Comparison of ENCODE assay signal across 32 cellular contexts in genomic region chr3:197368821-197369220, GRCh38.
DNase-seq lines count a peak whose midpoint lies in the region; ATAC-seq, FAIRE-seq and TF ChIP-seq lines count a peak whose summit lies in the region.
"Had no signal": no experiment of that assay in that cellular context is flagged by ENCODE, and none has a peak within 500 bp of the region (broad histone marks: within the 10 kb centered on the region; RNA-seq: fewer than 3 reads in every experiment).

No MANE protein-coding gene starts in this region.

- H3K9me3 ChIP-seq in HepG2 (ENCODE audit: low read length) (no peaks in the 10 kb centered on the region), right lobe of liver (no peaks in the 10 kb centered on the region), endodermal cell (ENCODE audit: control insufficient read depth, low read length) (no peaks in the 10 kb centered on the region), neural progenitor cell (ENCODE audit: low read depth) (no peaks in the 10 kb centered on the region)
- H3K9me3 ChIP-seq: breast epithelium, prostate gland, upper lobe of left lung had no signal

- TF ChIP-seq CTCF in HepG2 (CRISPR knock-in tag; IDR thresholded peaks at IDR 0.05), result no peak
- TF ChIP-seq CTCF in right lobe of liver (IDR thresholded peaks at IDR 0.05), result no peak
- no peak for TF ChIP-seq CTCF in endodermal cell (conservative IDR thresholded peaks at IDR 0.05)
- TF ChIP-seq CTCF in neural progenitor cell (IDR thresholded peaks at IDR 0.05), result no peak
- TF ChIP-seq CTCF in endothelial cell (IDR thresholded peaks at IDR 0.05; ENCODE audit: unreplicated experiment), result no peak

- intact Hi-C loops in HepG2 (cut with micrococcal nuclease; ENCODE audit: unreplicated experiment), result no loop called here
- intact Hi-C loops in right lobe of liver (cut with DNase I), result no loop called here

- no peak for TF ChIP-seq RAD21 in HepG2 (CRISPR knock-in tag; IDR thresholded peaks at IDR 0.05)

- BruUV-seq in HepG2 (replicated peaks; lab: Mats Ljungman, UMichigan), result no TSS peak

- in situ Hi-C loops in HepG2 (cut with HindIII; ENCODE audit: extremely low pct_ligation_motif_present, low pct_unique_long_range_greater_than_20kb), result no loop called here

- H3K27me3 Mint-ChIP-seq in endodermal cell (ENCODE audit: insufficient read depth) (no peaks in the 10 kb centered on the region), neural progenitor cell (ENCODE audit: insufficient read depth, low read depth) (peaks cover 2% of the 10 kb centered on the region), endothelial cell (ENCODE audit: unreplicated experiment) (peaks cover 7% of the 10 kb centered on the region)

- no peak for DNase-seq in HepG2 (ENCODE audit: low spot score)
- DNase-seq in right lobe of liver, result no peak
- peak; percentile 46 for DNase-seq in endodermal cell
- DNase-seq in neural progenitor cell (ENCODE audit: low spot score), result no peak
- DNase-seq in endothelial cell (ENCODE audit: low spot score), result no peak
- no peak for DNase-seq in NCI-H2196 treated with DMSO at 0.1 percent for 48 hours (lab: John Stamatoyannopoulos, UW; ENCODE audit: unreplicated experiment)
- DNase-seq in DMS 273 (lab: John Stamatoyannopoulos, UW; ENCODE audit: unreplicated experiment), result no peak
- DNase-seq: activated CD4-positive, alpha-beta memory T cell treated with anti-CD3 and anti-CD28 coated beads, Interleukin-2, amount 10 ng/mL, durations not matched to agents 7 days and 5 days; activated CD8-positive, alpha-beta memory T cell treated with anti-CD3 and anti-CD28 coated beads, Interleukin-2, amount 50 U/mL, for 4 hours; activated naive CD4-positive, alpha-beta T cell treated with anti-CD3 and anti-CD28 coated beads for 36 hours; COR-L47; DND-41; effector CD4-positive, alpha-beta T cell; NCI-H1105; NCI-H187 treated with DMSO at 0.1 percent for 48 hours; nucleus accumbens; PC-9; Right ventricle myocardium superior; stimulated activated CD4-positive, alpha-beta T cell treated with anti-CD3 and anti-CD28 coated beads, Interleukin-15, amount 100 ng/mL, for 24 hours; stimulated activated CD4-positive, alpha-beta T cell treated with anti-CD3 and anti-CD28 coated beads, Interleukin-4, amount 100 ng/mL, for 4 hours; upper lobe of left lung had no signal

- H3K36me3 ChIP-seq in HepG2 (replicated peaks in 1 of 2; ENCODE audit: control insufficient read depth in 1 of 2, insufficient read depth in 2 of 2, low read length in 2 of 2), result no peaks in the 10 kb centered on the region
- H3K36me3 ChIP-seq in right lobe of liver, result no peaks in the 10 kb centered on the region
- H3K36me3 ChIP-seq in endodermal cell (ENCODE audit: control insufficient read depth, insufficient read depth, low read length), result no peaks in the 10 kb centered on the region
- no peaks in the 10 kb centered on the region for H3K36me3 ChIP-seq in neural progenitor cell
- H3K36me3 ChIP-seq: breast epithelium, prostate gland, upper lobe of left lung had no signal

- POLR2A ChIA-PET in HepG2 (lab: Yijun Ruan, JAX), result interaction anchor here (0.6 to 4.2 kb wide), 8 partner anchors 13 to 237 kb away, joined by 4 to 22 read pairs (median 7); no protein-coding TSS in a partner anchor

- no peak for FAIRE-seq in HepG2 (lab: Jason Lieb, UNC)
- FAIRE-seq: GM19239, HTR-8/SVneo, K562 had no signal

- peaks cover 31% of the 10 kb centered on the region for H3F3A ChIP-seq in neural progenitor cell (ENCODE audit: low read depth)

- H3K36me3 Mint-ChIP-seq in endodermal cell (ENCODE audit: low read depth) (no peaks in the 10 kb centered on the region), neural progenitor cell (no peaks in the 10 kb centered on the region), endothelial cell (ENCODE audit: low read depth, unreplicated experiment) (no peaks in the 10 kb centered on the region)

- H3K9ac ChIP-seq in HepG2 (ENCODE audit: insufficient read depth, low read depth, low read length), result no peak overlapping the region
- H3K9ac ChIP-seq in endodermal cell (ENCODE audit: extremely low read depth, low read length, poor library complexity, severe bottlenecking), result no peak overlapping the region
- no peak overlapping the region for H3K9ac ChIP-seq in neural progenitor cell

- CTCF ChIA-PET in HepG2 (lab: Yijun Ruan, JAX; ENCODE audit: low intra/inter-chr PET ratio, low total read pairs), result no interaction called here

- H3K4me1 ChIP-seq in HepG2 (ENCODE audit: insufficient read depth, low read length), result peaks cover 95% of the 10 kb centered on the region
- H3K4me1 ChIP-seq in right lobe of liver, result no peaks in the 10 kb centered on the region
- H3K4me1 ChIP-seq in endodermal cell (ENCODE audit: control insufficient read depth, insufficient read depth, low read length), result peaks cover 16% of the 10 kb centered on the region
- peaks cover 77% of the 10 kb centered on the region for H3K4me1 ChIP-seq in neural progenitor cell

- H3K27ac Mint-ChIP-seq in endodermal cell (no peak overlapping the region), neural progenitor cell (no peak overlapping the region), endothelial cell (ENCODE audit: unreplicated experiment) (no peak overlapping the region)
- H3K27ac Mint-ChIP-seq: activated CD4-positive, alpha-beta memory T cell treated with anti-CD3 and anti-CD28 coated beads, Interleukin-2, amount 10 ng/mL, durations not matched to agents 7 days and 5 days; activated naive CD4-positive, alpha-beta T cell treated with anti-CD3 and anti-CD28 coated beads for 36 hours; activated T-helper 1 cell treated with anti-CD3 and anti-CD28 coated beads, Interleukin-12 subunit alpha, Interleukin-12 subunit beta, Interleukin-2, Interleukin-4 antibody, amounts not matched to agents 30 ng/mL and 10 ng/mL and 1 ng/mL, durations not matched to agents 14 hours and 24 hours and 36 hours had no signal

- no peak for TF ChIP-seq EP300 in HepG2 (IDR thresholded peaks at IDR 0.05; ENCODE audit: low read depth in 2 of 2, low read length in 2 of 2)
- TF ChIP-seq EP300 in HepG2 (CRISPR knock-in tag; IDR thresholded peaks at IDR 0.05; ENCODE audit: borderline replicate concordance), result no peak

- no peak overlapping the region for H3K4me3 ChIP-seq in HepG2 (replicated peaks in 1 of 3; ENCODE audit: insufficient read depth in 1 of 3, low read depth in 2 of 3, low read length in 3 of 3)
- H3K4me3 ChIP-seq in right lobe of liver, result no peak overlapping the region
- no peak overlapping the region for H3K4me3 ChIP-seq in endodermal cell (ENCODE audit: low read length)
- H3K4me3 ChIP-seq in neural progenitor cell, result no peak overlapping the region
- H3K4me3 ChIP-seq: breast epithelium, K562, PC-9, prostate gland, upper lobe of left lung had no signal

- no peaks in the 10 kb centered on the region for H4K20me1 ChIP-seq in HepG2 (ENCODE audit: insufficient read depth, low read length)
- H4K20me1 ChIP-seq in neural progenitor cell (ENCODE audit: low read depth), result no peaks in the 10 kb centered on the region

- no peaks in the 10 kb centered on the region for H3K9me3 Mint-ChIP-seq in endodermal cell
- H3K9me3 Mint-ChIP-seq in neural progenitor cell, result no peaks in the 10 kb centered on the region
- H3K9me3 Mint-ChIP-seq in endothelial cell (ENCODE audit: unreplicated experiment), result no peaks in the 10 kb centered on the region
- H3K9me3 Mint-ChIP-seq: activated CD4-positive, alpha-beta memory T cell treated with anti-CD3 and anti-CD28 coated beads, Interleukin-2, amount 10 ng/mL, durations not matched to agents 7 days and 5 days; activated naive CD4-positive, alpha-beta T cell treated with anti-CD3 and anti-CD28 coated beads for 36 hours; activated T-helper 1 cell treated with anti-CD3 and anti-CD28 coated beads, Interleukin-12 subunit alpha, Interleukin-12 subunit beta, Interleukin-2, Interleukin-4 antibody, amounts not matched to agents 30 ng/mL and 10 ng/mL and 1 ng/mL, durations not matched to agents 14 hours and 24 hours and 36 hours had no signal

- H3K27ac ChIP-seq in HepG2 (ENCODE audit: extremely low read length, insufficient read depth, low read length) (peak overlapping the region; percentile 90), right lobe of liver (no peak overlapping the region), endodermal cell (ENCODE audit: low read depth, low read length) (no peak overlapping the region), neural progenitor cell (no peak overlapping the region)
- H3K27ac ChIP-seq: breast epithelium, C4-2B, PC-9, prostate gland, upper lobe of left lung had no signal

- H3K4me3 Mint-ChIP-seq in endodermal cell (no peak overlapping the region), neural progenitor cell (peak overlapping the region; percentile 22), endothelial cell (ENCODE audit: unreplicated experiment) (no peak overlapping the region)
- H3K4me3 Mint-ChIP-seq: activated CD4-positive, alpha-beta memory T cell treated with anti-CD3 and anti-CD28 coated beads, Interleukin-2, amount 10 ng/mL, durations not matched to agents 7 days and 5 days; activated naive CD4-positive, alpha-beta T cell treated with anti-CD3 and anti-CD28 coated beads for 36 hours; activated T-helper 1 cell treated with anti-CD3 and anti-CD28 coated beads, Interleukin-12 subunit alpha, Interleukin-12 subunit beta, Interleukin-2, Interleukin-4 antibody, amounts not matched to agents 30 ng/mL and 10 ng/mL and 1 ng/mL, durations not matched to agents 14 hours and 24 hours and 36 hours had no signal

- H3K4me2 ChIP-seq in HepG2 (ENCODE audit: low read depth, low read length) (no peak overlapping the region), neural progenitor cell (peak overlapping the region; percentile 65)
- H3K4me2 ChIP-seq: PC-9 had no signal

- no peak for TF ChIP-seq POLR2A in HepG2 (IDR thresholded peaks at IDR 0.05; ENCODE audit: insufficient read depth in 1 of 2, low read depth in 2 of 2, low read length in 2 of 2)
- TF ChIP-seq POLR2A in right lobe of liver (IDR thresholded peaks at IDR 0.05), result no peak

- H3K79me2 ChIP-seq in HepG2 (ENCODE audit: insufficient read depth, low read length), result no peaks in the 10 kb centered on the region
- H3K79me2 ChIP-seq in neural progenitor cell (ENCODE audit: low read depth), result no peaks in the 10 kb centered on the region

- 98% methylated on average over 4 of the region's 4 CpGs for WGBS in HepG2 (ENCODE audit: low lambda C conversion rate)
- 100% methylated on average over 1 of the region's 4 CpGs for WGBS in right lobe of liver (ENCODE audit: insufficient coverage, low coverage, low lambda C conversion rate, missing lambda C conversion rate)
- 87 to 90% methylated on average over 4 of the region's 4 CpGs for WGBS in endodermal cell (ENCODE audit: insufficient coverage in 1 of 2, insufficient read length in 1 of 2), 2 experiments

- H3K27me3 ChIP-seq in HepG2 (ENCODE audit: control insufficient read depth in 1 of 2, insufficient read depth in 2 of 2, low read length in 2 of 2), result no peaks in the 10 kb centered on the region
- H3K27me3 ChIP-seq in right lobe of liver, result no peaks in the 10 kb centered on the region
- H3K27me3 ChIP-seq in endodermal cell (ENCODE audit: control insufficient read depth, insufficient read depth, low read length, poor library complexity, severe bottlenecking), result no peaks in the 10 kb centered on the region
- no peaks in the 10 kb centered on the region for H3K27me3 ChIP-seq in neural progenitor cell
- H3K27me3 ChIP-seq: breast epithelium, upper lobe of left lung had no signal

- H2AFZ ChIP-seq in HepG2 (ENCODE audit: low read length), result no peak overlapping the region
- H2AFZ ChIP-seq in neural progenitor cell (replicated peaks), result no peak overlapping the region
- H2AFZ ChIP-seq: PC-9 had no signal

- peaks cover 28% of the 10 kb centered on the region for H3K4me1 Mint-ChIP-seq in endodermal cell
- H3K4me1 Mint-ChIP-seq in neural progenitor cell, result peaks cover 67% of the 10 kb centered on the region
- H3K4me1 Mint-ChIP-seq in endothelial cell (ENCODE audit: unreplicated experiment), result peaks cover 18% of the 10 kb centered on the region
- H3K4me1 Mint-ChIP-seq: activated CD4-positive, alpha-beta memory T cell treated with anti-CD3 and anti-CD28 coated beads, Interleukin-2, amount 10 ng/mL, durations not matched to agents 7 days and 5 days had no signal

- ATAC-seq in HepG2 (no peak), right lobe of liver (no peak), GM19351 (IDR thresholded peaks at IDR 0.05; ENCODE audit: unreplicated experiment) (no peak)
- ATAC-seq: activated CD4-positive, CD25-positive, alpha-beta regulatory T cell treated with anti-CD3 and anti-CD28 coated beads, Interleukin-2, amount 50 U/mL, for 24 hours; K562; left lobe of liver; SK-N-SH treated with all-trans-retinoic acid at 6 μM for 48 hours had no signal
